In genomic region chr11:66421492-66422205, GRCh38 we compare ENCODE assay signal across 1 cellular context.
TF ChIP-seq lines count a peak whose summit lies in the region.

No MANE protein-coding gene starts in this region.

TF ChIP-seq in K562, 482 proteins besides CTCF, POLR2A, EP300 and RAD21 (continued from another document and continues in another):
- TF ChIP-seq ATF1 (CRISPR knock-in tag; IDR thresholded peaks at IDR 0.05) (peak; percentile 95), ATF1 (tag; IDR thresholded peaks at IDR 0.05) (peak; percentile 60; the same call in 1 of the 2 replicates), CHD7 (IDR thresholded peaks at IDR 0.05; ENCODE audit: low read depth, low read length) (no peak), ERF (CRISPR knock-in tag; IDR thresholded peaks at IDR 0.05) (peak; percentile 98), CHAMP1 (IDR thresholded peaks at IDR 0.05) (peak; percentile 100), ARID4B (CRISPR knock-in tag; IDR thresholded peaks at IDR 0.05) (peak; percentile 100), KAT8 (IDR thresholded peaks at IDR 0.05; ENCODE audit: low read depth) (no peak), KDM4B (IDR thresholded peaks at IDR 0.05; ENCODE audit: borderline replicate concordance in 2 of 2, low read depth in 1 of 2) (peak; percentile 94 to 100; a peak in 3 of 4 replicates), ZNF79 (CRISPR knock-in tag; IDR thresholded peaks at IDR 0.05; ENCODE audit: low read depth) (peak; percentile 85), CBFA2T2 (conservative IDR thresholded peaks at IDR 0.05) (no peak), TCF3 (CRISPR knock-in tag; IDR thresholded peaks at IDR 0.05) (peak; percentile 92), RAD51 (IDR thresholded peaks at IDR 0.05; ENCODE audit: borderline replicate concordance, low read depth) (no peak), PREB (CRISPR knock-in tag; IDR thresholded peaks at IDR 0.05) (peak; percentile 100), ZNF311 (CRISPR knock-in tag; IDR thresholded peaks at IDR 0.05) (peak; percentile 98), THAP12 (CRISPR knock-in tag; IDR thresholded peaks at IDR 0.05) (peak; percentile 55; the same call in 1 of the 2 replicates), ZBTB1 (CRISPR knock-in tag; IDR thresholded peaks at IDR 0.05; ENCODE audit: borderline replicate concordance, low read depth) (peak; percentile 100), PTBP1 (IDR thresholded peaks at IDR 0.05; ENCODE audit: low read depth, low read length) (no peak), NFRKB (IDR thresholded peaks at IDR 0.05; ENCODE audit: low read depth) (no peak), KLF1 (tag; IDR thresholded peaks at IDR 0.05) (no peak), ZNF217 (CRISPR knock-in tag; IDR thresholded peaks at IDR 0.05) (peak; percentile 100), PKNOX1 (IDR thresholded peaks at IDR 0.05) (no peak), MBD2 (IDR thresholded peaks at IDR 0.05; ENCODE audit: borderline replicate concordance, low read depth) (0 out of 2 replicates have a peak, but pooled peaks have one; percentile 16), BRF2 (IDR thresholded peaks at IDR 0.05; ENCODE audit: borderline replicate concordance, insufficient read depth, insufficient read length) (no peak), ZNF146 (CRISPR knock-in tag; IDR thresholded peaks at IDR 0.05; ENCODE audit: unreplicated experiment) (peak; percentile 100), NKRF (IDR thresholded peaks at IDR 0.05; ENCODE audit: borderline replicate concordance) (peak; percentile 100), NFE2 (IDR thresholded peaks at IDR 0.05; ENCODE audit: low read depth) (no peak; the same call in 1 of the 2 replicates), RBM34 (IDR thresholded peaks at IDR 0.05; ENCODE audit: borderline replicate concordance, insufficient read depth, low read length) (no peak)
